1 cellular context compared by ENCODE assay signal in genomic region chr2:206981089-206981674, GRCh38.
TF ChIP-seq lines count a peak whose summit lies in the region.

No MANE protein-coding gene starts in this region.

TF ChIP-seq in SK-N-SH, 30 proteins besides CTCF, POLR2A, EP300 and RAD21 (continued from another document):
- TF ChIP-seq, protein P1, sequence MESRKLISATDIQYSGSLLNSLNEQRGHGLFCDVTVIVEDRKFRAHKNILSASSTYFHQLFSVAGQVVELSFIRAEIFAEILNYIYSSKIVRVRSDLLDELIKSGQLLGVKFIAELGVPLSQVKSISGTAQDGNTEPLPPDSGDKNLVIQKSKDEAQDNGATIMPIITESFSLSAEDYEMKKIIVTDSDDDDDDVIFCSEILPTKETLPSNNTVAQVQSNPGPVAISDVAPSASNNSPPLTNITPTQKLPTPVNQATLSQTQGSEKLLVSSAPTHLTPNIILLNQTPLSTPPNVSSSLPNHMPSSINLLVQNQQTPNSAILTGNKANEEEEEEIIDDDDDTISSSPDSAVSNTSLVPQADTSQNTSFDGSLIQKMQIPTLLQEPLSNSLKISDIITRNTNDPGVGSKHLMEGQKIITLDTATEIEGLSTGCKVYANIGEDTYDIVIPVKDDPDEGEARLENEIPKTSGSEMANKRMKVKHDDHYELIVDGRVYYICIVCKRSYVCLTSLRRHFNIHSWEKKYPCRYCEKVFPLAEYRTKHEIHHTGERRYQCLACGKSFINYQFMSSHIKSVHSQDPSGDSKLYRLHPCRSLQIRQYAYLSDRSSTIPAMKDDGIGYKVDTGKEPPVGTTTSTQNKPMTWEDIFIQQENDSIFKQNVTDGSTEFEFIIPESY (IDR thresholded peaks at IDR 0.05; ENCODE audit: borderline replicate concordance, low read depth) = no peak
- TF ChIP-seq NFIC (IDR thresholded peaks at IDR 0.05; ENCODE audit: borderline replicate concordance) = no peak
